ENCODE assay signal across 13 cellular contexts in genomic region chr9:77847626-77848025, GRCh38.
DNase-seq lines count a peak whose midpoint lies in the region; ATAC-seq, FAIRE-seq and TF ChIP-seq lines count a peak whose summit lies in the region.
"Had no signal": no experiment of that assay in that cellular context is flagged by ENCODE, and none has a peak within 500 bp of the region (broad histone marks: within the 10 kb centered on the region; RNA-seq: fewer than 3 reads in every experiment).

No MANE protein-coding gene starts in this region.

- TF ChIP-seq CTCF in right lobe of liver (IDR thresholded peaks at IDR 0.05) (no peak), HepG2 (CRISPR knock-in tag; IDR thresholded peaks at IDR 0.05) (no peak), chondrocyte (IDR thresholded peaks at IDR 0.05) (no peak), neutrophil (IDR thresholded peaks at IDR 0.05) (no peak), GM20000 (IDR thresholded peaks at IDR 0.05; ENCODE audit: extremely low read depth, missing control alignments) (no peak)

- no peak for FAIRE-seq in HepG2 (lab: Jason Lieb, UNC)

- no peaks in the 10 kb centered on the region; the same call in 1 of the 2 replicates for H4K20me1 ChIP-seq in HepG2 (ENCODE audit: insufficient read depth, low read length)

- H3K27me3 ChIP-seq in right lobe of liver: no peaks in the 10 kb centered on the region
- no peaks in the 10 kb centered on the region for H3K27me3 ChIP-seq in HepG2 (ENCODE audit: control insufficient read depth in 1 of 2, insufficient read depth in 2 of 2, low read length in 2 of 2)
- H3K27me3 ChIP-seq in neutrophil: no peaks in the 10 kb centered on the region
- no peaks in the 10 kb centered on the region for H3K27me3 ChIP-seq in aorta (ENCODE audit: control insufficient read depth in 1 of 2, insufficient read depth in 2 of 2, low read length in 1 of 2)
- H3K27me3 ChIP-seq: adrenal gland, BE2C had no signal

- H3K27me3 Mint-ChIP-seq in chondrocyte (ENCODE audit: low read depth): no peaks in the 10 kb centered on the region

- CTCF ChIA-PET in HepG2 (lab: Yijun Ruan, JAX; ENCODE audit: low intra/inter-chr PET ratio, low total read pairs): no interaction called here

- ATAC-seq in right lobe of liver: no peak
- no peak for ATAC-seq in HepG2
- ATAC-seq in aorta (ENCODE audit: low FRiP score): no peak

- no TSS peak for BruUV-seq in HepG2 (replicated peaks; lab: Mats Ljungman, UMichigan)

- no peak overlapping the region for H3K4me2 ChIP-seq in HepG2 (ENCODE audit: low read depth, low read length)

- H3K9me3 ChIP-seq in right lobe of liver: no peaks in the 10 kb centered on the region
- no peaks in the 10 kb centered on the region for H3K9me3 ChIP-seq in HepG2 (ENCODE audit: low read length)
- H3K9me3 ChIP-seq in neutrophil: no peaks in the 10 kb centered on the region
- no peaks in the 10 kb centered on the region for H3K9me3 ChIP-seq in aorta (ENCODE audit: control insufficient read depth, low read length)
- H3K9me3 ChIP-seq: adrenal gland, BE2C had no signal

- POLR2A ChIA-PET in HepG2 (lab: Yijun Ruan, JAX): no interaction called here

- DNase-seq in right lobe of liver (no peak), HepG2 (ENCODE audit: low spot score) (no peak), chondrocyte (ENCODE audit: low spot score) (no peak), aorta (no peak), iPS-NIHi11 (ENCODE audit: low spot score) (no peak), GM20000 (ENCODE audit: low spot score) (no peak), UCSD-AML1 (lab: John Stamatoyannopoulos, UW; ENCODE audit: unreplicated experiment) (no peak)
- DNase-seq: BE2C; NCI-H1436 treated with DMSO at 0.1 percent for 48 hours; stimulated activated CD4-positive, alpha-beta T cell treated with anti-CD3 and anti-CD28 coated beads, Interleukin-1b, Interleukin-23, amount 100 ng/mL, for 48 hours had no signal

- H3K9me3 Mint-ChIP-seq in chondrocyte (ENCODE audit: low read depth): no peaks in the 10 kb centered on the region

- H2AFZ ChIP-seq in HepG2 (ENCODE audit: low read length): no peak overlapping the region

- H3K4me1 ChIP-seq in right lobe of liver (peaks cover 0 to 11% (median 3%) of the 10 kb centered on the region in 4 donors), HepG2 (ENCODE audit: insufficient read depth, low read length) (peaks cover 14% of the 10 kb centered on the region), neutrophil (ENCODE audit: control insufficient read depth in 1 of 2, insufficient read depth in 1 of 2, low read depth in 1 of 2, low read length in 1 of 2) (peaks cover 73 to 80% of the 10 kb centered on the region in 2 experiments), aorta (ENCODE audit: control insufficient read depth in 1 of 2, insufficient read depth in 2 of 2, low read length in 2 of 2) (peaks cover 9 to 10% of the 10 kb centered on the region in 2 donors)

- in situ Hi-C loops in HepG2 (cut with HindIII; ENCODE audit: extremely low pct_ligation_motif_present, low pct_unique_long_range_greater_than_20kb): no loop called here

- H3K4me1 Mint-ChIP-seq in chondrocyte (ENCODE audit: low read depth): peaks cover 23% of the 10 kb centered on the region

- no peak overlapping the region for H3K4me3 ChIP-seq in right lobe of liver
- H3K4me3 ChIP-seq in HepG2 (replicated peaks in 1 of 3; ENCODE audit: insufficient read depth in 1 of 3, low read depth in 2 of 3, low read length in 3 of 3): no peak overlapping the region
- H3K4me3 ChIP-seq in neutrophil (ENCODE audit: low read depth in 1 of 2, low read length in 1 of 2): no peak overlapping the region
- no peak overlapping the region for H3K4me3 ChIP-seq in aorta (ENCODE audit: low read length in 2 of 2)
- H3K4me3 ChIP-seq: adrenal gland had no signal

- H3K27ac ChIP-seq in right lobe of liver (peak overlapping the region in 2 of 3 donors; percentile 18 to 25), HepG2 (ENCODE audit: extremely low read length, insufficient read depth, low read length) (no peak overlapping the region), neutrophil (peak overlapping the region; percentile 44), aorta (ENCODE audit: low read depth in 1 of 2, low read length in 2 of 2) (peak overlapping the region; percentile 78 to 91)
- H3K27ac ChIP-seq: RWPE1 had no signal

- no peaks in the 10 kb centered on the region for H3K36me3 Mint-ChIP-seq in chondrocyte (ENCODE audit: low read depth)

- WGBS in right lobe of liver (ENCODE audit: insufficient coverage, low coverage, low lambda C conversion rate, missing lambda C conversion rate): 70% methylated on average over 2 of the region's 2 CpGs
- 100% methylated on average over 2 of the region's 2 CpGs for WGBS in HepG2 (ENCODE audit: low lambda C conversion rate)
- 53% methylated on average over 2 of the region's 2 CpGs for WGBS in aorta, 2 donors

- no peak overlapping the region for H3K4me3 Mint-ChIP-seq in chondrocyte (ENCODE audit: unreplicated experiment)

- peak overlapping the region; percentile 93 for H3K27ac Mint-ChIP-seq in chondrocyte (ENCODE audit: unreplicated experiment)

- no peaks in the 10 kb centered on the region for H3K79me2 ChIP-seq in HepG2 (ENCODE audit: insufficient read depth, low read length)

- no peak for TF ChIP-seq RAD21 in HepG2 (CRISPR knock-in tag; IDR thresholded peaks at IDR 0.05)

- TF ChIP-seq EP300 in HepG2 (IDR thresholded peaks at IDR 0.05; ENCODE audit: low read depth in 2 of 2, low read length in 2 of 2) (no peak), HepG2 (CRISPR knock-in tag; IDR thresholded peaks at IDR 0.05; ENCODE audit: borderline replicate concordance) (no peak)

- H3K36me3 ChIP-seq in right lobe of liver: no peaks in the 10 kb centered on the region
- H3K36me3 ChIP-seq in HepG2 (replicated peaks in 1 of 2; ENCODE audit: control insufficient read depth in 1 of 2, insufficient read depth in 2 of 2, low read length in 2 of 2): no peaks in the 10 kb centered on the region; a peak in 1 of 5 replicates
- no peaks in the 10 kb centered on the region for H3K36me3 ChIP-seq in neutrophil
- no peaks in the 10 kb centered on the region for H3K36me3 ChIP-seq in aorta (ENCODE audit: control insufficient read depth in 1 of 2, insufficient read depth in 2 of 2, low read length in 1 of 2)
- H3K36me3 ChIP-seq: adrenal gland, BE2C had no signal

- TF ChIP-seq POLR2A in right lobe of liver (IDR thresholded peaks at IDR 0.05): no peak
- TF ChIP-seq POLR2A in HepG2 (IDR thresholded peaks at IDR 0.05; ENCODE audit: insufficient read depth in 1 of 2, low read depth in 2 of 2, low read length in 2 of 2): no peak

- intact Hi-C loops in right lobe of liver (cut with DNase I): no loop called here
- intact Hi-C loops in HepG2 (cut with micrococcal nuclease; ENCODE audit: unreplicated experiment): no loop called here
- intact Hi-C loops in aorta (cut with DNase I): loop anchor here in 1 of 2 donors (10.0 kb wide), 1 partner anchor 187 kb away; the partner anchor contains the start of gene GNAQ

- no peak overlapping the region for H3K9ac ChIP-seq in HepG2 (ENCODE audit: insufficient read depth, low read depth, low read length)

TF ChIP-seq in HepG2, 621 proteins besides CTCF, POLR2A, EP300 and RAD21 (continues in another document):
- TF ChIP-seq ZNF605 (CRISPR knock-in tag; IDR thresholded peaks at IDR 0.05) (no peak), PAF1 (CRISPR knock-in tag; IDR thresholded peaks at IDR 0.05) (no peak), HMG20B (CRISPR knock-in tag; conservative IDR thresholded peaks at IDR 0.05) (no peak), ZNF253 (CRISPR knock-in tag; IDR thresholded peaks at IDR 0.05; ENCODE audit: borderline replicate concordance) (no peak), NR3C1 (CRISPR knock-in tag; IDR thresholded peaks at IDR 0.05) (no peak), PATZ1 (CRISPR knock-in tag; IDR thresholded peaks at IDR 0.05) (no peak), DNMT1 (CRISPR knock-in tag; IDR thresholded peaks at IDR 0.05) (no peak), MTA3 (CRISPR knock-in tag; IDR thresholded peaks at IDR 0.05) (no peak), ZSCAN12 (CRISPR knock-in tag; IDR thresholded peaks at IDR 0.05) (no peak), CREBL2 (CRISPR knock-in tag; IDR thresholded peaks at IDR 0.05; ENCODE audit: borderline replicate concordance) (no peak), ZNF747 (CRISPR knock-in tag; IDR thresholded peaks at IDR 0.05; ENCODE audit: borderline replicate concordance) (no peak), ZBTB20 (CRISPR knock-in tag; IDR thresholded peaks at IDR 0.05; ENCODE audit: borderline replicate concordance, low read depth) (no peak), PHF21A (CRISPR knock-in tag; IDR thresholded peaks at IDR 0.05) (no peak), YY1 (IDR thresholded peaks at IDR 0.05; ENCODE audit: insufficient read depth, insufficient replicate concordance, low read depth, low read length) (no peak), ZNF441 (CRISPR knock-in tag; IDR thresholded peaks at IDR 0.05; ENCODE audit: borderline replicate concordance) (no peak), FIP1L1 (IDR thresholded peaks at IDR 0.05; ENCODE audit: borderline replicate concordance, insufficient read depth, low read depth, low read length) (no peak)
- TF ChIP-seq, protein P1, sequence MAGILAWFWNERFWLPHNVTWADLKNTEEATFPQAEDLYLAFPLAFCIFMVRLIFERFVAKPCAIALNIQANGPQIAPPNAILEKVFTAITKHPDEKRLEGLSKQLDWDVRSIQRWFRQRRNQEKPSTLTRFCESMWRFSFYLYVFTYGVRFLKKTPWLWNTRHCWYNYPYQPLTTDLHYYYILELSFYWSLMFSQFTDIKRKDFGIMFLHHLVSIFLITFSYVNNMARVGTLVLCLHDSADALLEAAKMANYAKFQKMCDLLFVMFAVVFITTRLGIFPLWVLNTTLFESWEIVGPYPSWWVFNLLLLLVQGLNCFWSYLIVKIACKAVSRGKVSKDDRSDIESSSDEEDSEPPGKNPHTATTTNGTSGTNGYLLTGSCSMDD (CRISPR knock-in tag; IDR thresholded peaks at IDR 0.05): no peak
